ENCODE assay signal across 21 cellular contexts in genomic region chr4:16750882-16751642, GRCh38.
DNase-seq lines count a peak whose midpoint lies in the region; ATAC-seq, FAIRE-seq and TF ChIP-seq lines count a peak whose summit lies in the region.
"Had no signal": no experiment of that assay in that cellular context is flagged by ENCODE, and none has a peak within 500 bp of the region (broad histone marks: within the 10 kb centered on the region; RNA-seq: fewer than 3 reads in every experiment).

No MANE protein-coding gene starts in this region.

- H3K9me1 ChIP-seq in endothelial cell of umbilical vein (replicated peaks; ENCODE audit: control insufficient read depth, extremely low read depth, insufficient read depth, low read length) = no peaks in the 10 kb centered on the region

- DNase-seq in BE2C (peak; percentile 21), OCI-M1 (lab: John Stamatoyannopoulos, UW) (peak; percentile 68), endothelial cell of umbilical vein (ENCODE audit: low read depth, low spot score) (peak; percentile 55), lower lobe of right lung (no peak), NCI-H69 (lab: John Stamatoyannopoulos, UW) (no peak), GOT3 (lab: John Stamatoyannopoulos, UW) (no peak)
- no peak for DNase-seq in central memory CD4-positive, alpha-beta T cell
- DNase-seq: H9, HFFc6, Kasumi-1, MM.1S, NCI-H1092 treated with DMSO at 0.1 percent for 48 hours, NCI-H146, NCI-H2029, NCI-H2227 treated with DMSO at 0.1 percent for 48 hours, NCI-H510A treated with DMSO at 0.1 percent for 48 hours, NCI-H82, SHP77 treated with DMSO at 0.1 percent for 48 hours had no signal

- no peaks in the 10 kb centered on the region for H3K9me3 ChIP-seq in BE2C
- H3K9me3 ChIP-seq in endothelial cell of umbilical vein (replicated peaks; ENCODE audit: control insufficient read depth, insufficient read depth, low read length) = no peaks in the 10 kb centered on the region
- H3K9me3 ChIP-seq in lower lobe of right lung = no peaks in the 10 kb centered on the region

- H3K27me3 ChIP-seq in BE2C (no peaks in the 10 kb centered on the region), endothelial cell of umbilical vein (ENCODE audit: control insufficient read depth in 2 of 2, insufficient read depth in 2 of 2, low read length in 2 of 2) (no peaks in the 10 kb centered on the region), lower lobe of right lung (ENCODE audit: low read depth) (no peaks in the 10 kb centered on the region)

- H3K4me1 ChIP-seq in BE2C = peaks cover 23% of the 10 kb centered on the region
- H3K4me1 ChIP-seq in endothelial cell of umbilical vein (ENCODE audit: control insufficient read depth, extremely low read depth, insufficient read depth, low read length) = peaks cover 3% of the 10 kb centered on the region
- no peaks in the 10 kb centered on the region for H3K4me1 ChIP-seq in lower lobe of right lung

- H3K27ac ChIP-seq in endothelial cell of umbilical vein (ENCODE audit: insufficient read depth, low read depth, low read length) = no peak overlapping the region
- H3K27ac ChIP-seq in lower lobe of right lung = no peak overlapping the region

- H4K20me1 ChIP-seq in endothelial cell of umbilical vein (replicated peaks; ENCODE audit: control insufficient read depth, extremely low read depth, insufficient read depth, low read length) = no peaks in the 10 kb centered on the region

- no peaks in the 10 kb centered on the region for H3K79me2 ChIP-seq in endothelial cell of umbilical vein (ENCODE audit: control insufficient read depth, insufficient read depth, low read length)

- peak overlapping the region; percentile 28 for H3K4me2 ChIP-seq in endothelial cell of umbilical vein (ENCODE audit: insufficient read depth, low read length)

- TF ChIP-seq CTCF in BE2C (IDR thresholded peaks at IDR 0.05; ENCODE audit: low read depth, low read length) (0 out of 2 replicates have a peak, but pooled peaks have one; percentile 7), endothelial cell of umbilical vein (IDR thresholded peaks at IDR 0.05; ENCODE audit: extremely low read depth in 1 of 2, insufficient read depth in 1 of 2, low read depth in 1 of 2, low read length in 2 of 2) (no peak), lower lobe of right lung (IDR thresholded peaks at IDR 0.05) (no peak)

- H3K9ac ChIP-seq in endothelial cell of umbilical vein (replicated peaks; ENCODE audit: extremely low read depth, insufficient read depth, low read length) = no peak overlapping the region

- FAIRE-seq in endothelial cell of umbilical vein (lab: Jason Lieb, UNC) = peak; percentile 28
- FAIRE-seq: A204.1, GM19239 had no signal

- intact Hi-C loops in endothelial cell of umbilical vein (cut with micrococcal nuclease) (no loop called here), lower lobe of right lung (cut with DNase I) (no loop called here)

- H3K4me3 ChIP-seq in BE2C (ENCODE audit: low read depth, low read length) = peak overlapping the region; percentile 31
- no peak overlapping the region for H3K4me3 ChIP-seq in endothelial cell of umbilical vein (replicated peaks in 1 of 3; ENCODE audit: insufficient read depth in 1 of 3, low read depth in 1 of 3, low read length in 3 of 3)
- H3K4me3 ChIP-seq in lower lobe of right lung = no peak overlapping the region

- no peak for TF ChIP-seq POLR2A in endothelial cell of umbilical vein (IDR thresholded peaks at IDR 0.05; ENCODE audit: low read depth, low read length)

- POLR2A ChIA-PET in endothelial cell of umbilical vein (lab: Charles Lee) = no interaction called here

- no TSS peak for BruUV-seq in endothelial cell of umbilical vein (replicated peaks; lab: Mats Ljungman, UMichigan)

- peak overlapping the region; percentile 65 for H2AFZ ChIP-seq in endothelial cell of umbilical vein (ENCODE audit: low read depth, low read length)

- H3K36me3 ChIP-seq in BE2C (no peaks in the 10 kb centered on the region), endothelial cell of umbilical vein (ENCODE audit: control insufficient read depth in 2 of 2, extremely low read depth in 1 of 2, insufficient read depth in 2 of 2, low read length in 2 of 2) (peaks cover 0 to 7% of the 10 kb centered on the region in 2 experiments), lower lobe of right lung (peaks cover 3% of the 10 kb centered on the region)

- CTCF ChIA-PET in endothelial cell of umbilical vein (lab: Charles Lee) = interaction anchor here (0.6 to 1.2 kb wide), 3 partner anchors 9 to 166 kb away, joined by 3 to 4 read pairs (median 3); no protein-coding TSS in a partner anchor

- peak; percentile 21 to 31 for ATAC-seq in lower lobe of right lung
- ATAC-seq in GM21381 (IDR thresholded peaks at IDR 0.05; ENCODE audit: unreplicated experiment) = no peak

- dilution Hi-C loops in endothelial cell of umbilical vein (cut with MboI; ENCODE audit: extremely low pct_ligation_motif_present, low sequenced_read_pairs) = no loop called here

TF ChIP-seq in endothelial cell of umbilical vein, 7 proteins besides CTCF, POLR2A, EP300 and RAD21:
- TF ChIP-seq EZH2 (IDR thresholded peaks at IDR 0.05; ENCODE audit: borderline replicate concordance, low read depth, low read length, severe bottlenecking) (no peak), MYC (IDR thresholded peaks at IDR 0.05; ENCODE audit: low read depth, low read length) (no peak), GATA2 (IDR thresholded peaks at IDR 0.05; ENCODE audit: insufficient read depth, insufficient read length, low read depth, low read length) (no peak), POLR2AphosphoS5 (IDR thresholded peaks at IDR 0.05; ENCODE audit: insufficient read depth, low read depth, low read length) (no peak), JUN (IDR thresholded peaks at IDR 0.05; ENCODE audit: borderline replicate concordance, insufficient read depth, insufficient read length, low read depth) (no peak), FOS (IDR thresholded peaks at IDR 0.05; ENCODE audit: borderline replicate concordance, insufficient read depth, low read length) (no peak)
- TF ChIP-seq, protein P1, sequence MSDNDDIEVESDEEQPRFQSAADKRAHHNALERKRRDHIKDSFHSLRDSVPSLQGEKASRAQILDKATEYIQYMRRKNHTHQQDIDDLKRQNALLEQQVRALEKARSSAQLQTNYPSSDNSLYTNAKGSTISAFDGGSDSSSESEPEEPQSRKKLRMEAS (IDR thresholded peaks at IDR 0.05; ENCODE audit: insufficient read depth, insufficient read length) = no peak
TF ChIP-seq in endothelial cell of umbilical vein: peak in this region for 0.

Comparison
In these comparisons a context has a peak if more than half of its experiments do, and no peak if none do; other contexts are left out.
1. DNase-seq: peak in BE2C (single experiment), OCI-M1 (single experiment) and endothelial cell of umbilical vein (single experiment); none in lower lobe of right lung (single experiment), NCI-H69 (single experiment), GOT3 (single experiment) and central memory CD4-positive, alpha-beta T cell (single experiment).